In genomic region chrX:17065100-17065499, GRCh38 we compare ENCODE assay signal across 19 cellular contexts.
DNase-seq lines count a peak whose midpoint lies in the region; ATAC-seq and TF ChIP-seq lines count a peak whose summit lies in the region.
"Had no signal": no experiment of that assay in that cellular context is flagged by ENCODE, and none has a peak within 500 bp of the region (broad histone marks: within the 10 kb centered on the region; RNA-seq: fewer than 3 reads in every experiment).

No MANE protein-coding gene starts in this region.

- H3K27ac ChIP-seq in SK-N-SH (ENCODE audit: low read depth in 2 of 2, low read length in 1 of 2): no peak overlapping the region
- H3K27ac ChIP-seq: RWPE1 had no signal

- no peak for TF ChIP-seq EP300 in SK-N-SH (IDR thresholded peaks at IDR 0.05; ENCODE audit: borderline replicate concordance in 1 of 2, low read depth in 1 of 2, low read length in 1 of 2)

- POLR2A ChIA-PET in SK-N-SH (lab: Yijun Ruan, JAX): no interaction called here

- no peaks in the 10 kb centered on the region for H3K36me3 ChIP-seq in SK-N-SH (replicated peaks in 1 of 2; ENCODE audit: control insufficient read depth in 1 of 2, insufficient read depth in 2 of 2, low read length in 1 of 2)

- no peaks in the 10 kb centered on the region for H3K9me3 Mint-ChIP-seq in osteocyte (ENCODE audit: unreplicated experiment)

- H3K4me3 ChIP-seq in SK-N-SH (ENCODE audit: low read depth in 2 of 2, low read length in 1 of 2) (no peak overlapping the region), fibroblast of villous mesenchyme (ENCODE audit: low read depth, low read length) (no peak overlapping the region)

- H4K20me1 ChIP-seq in SK-N-SH (ENCODE audit: insufficient read depth): no peaks in the 10 kb centered on the region

- no peak overlapping the region for H2AFZ ChIP-seq in SK-N-SH (ENCODE audit: low read depth)

- ATAC-seq in SK-N-SH treated with all-trans-retinoic acid at 6 μM for 48 hours (no peak), GM19035 (IDR thresholded peaks at IDR 0.05; ENCODE audit: unreplicated experiment) (no peak), esophagus mucosa (no peak)

- in situ Hi-C loops in SK-MEL-5 (cut with HindIII; ENCODE audit: low pct_unique_long_range_greater_than_20kb, low sequenced_read_pairs): no loop called here

- no peaks in the 10 kb centered on the region for H3K36me3 Mint-ChIP-seq in osteocyte (ENCODE audit: unreplicated experiment)

- no peaks in the 10 kb centered on the region for H3K27me3 ChIP-seq in SK-N-SH (ENCODE audit: insufficient read depth)

- no peaks in the 10 kb centered on the region for H3F3A ChIP-seq in SK-N-SH (replicated peaks; ENCODE audit: insufficient read depth)

- no peaks in the 10 kb centered on the region for H3K79me2 ChIP-seq in SK-N-SH (ENCODE audit: insufficient read depth)

- no peak overlapping the region for H3K9ac ChIP-seq in SK-N-SH

- H3K4me1 Mint-ChIP-seq in osteocyte (ENCODE audit: unreplicated experiment): no peaks in the 10 kb centered on the region
- H3K4me1 Mint-ChIP-seq: B cell had no signal

- H3K4me3 Mint-ChIP-seq in osteocyte (ENCODE audit: unreplicated experiment): no peak overlapping the region
- H3K4me3 Mint-ChIP-seq: B cell had no signal

- no peaks in the 10 kb centered on the region for H3K9me2 ChIP-seq in SK-N-SH

- no peak for TF ChIP-seq RAD21 in SK-N-SH (IDR thresholded peaks at IDR 0.05; ENCODE audit: low read length)

- no peak for DNase-seq in SK-N-SH
- peak; percentile 1 for DNase-seq in SK-MEL-5 (ENCODE audit: low read depth, low spot score)
- DNase-seq in fibroblast of villous mesenchyme (ENCODE audit: low read depth): no peak
- no peak for DNase-seq in osteocyte (ENCODE audit: extremely low spot score, unreplicated experiment)
- no peak for DNase-seq in kidney glomerular epithelial cell (lab: John Stamatoyannopoulos, UW)
- DNase-seq: DMS79 treated with DMSO at 0.1 percent for 48 hours, GOT3, HCEC 1CT, Karpas-422, NCI-H1048, NCI-H1436, NCI-H187 treated with DMSO at 0.1 percent for 48 hours, NCI-H69, SHP77 treated with DMSO at 0.1 percent for 48 hours had no signal

- H3K27ac Mint-ChIP-seq in osteocyte (ENCODE audit: unreplicated experiment): no peak overlapping the region
- H3K27ac Mint-ChIP-seq: B cell had no signal

- H3K4me1 ChIP-seq in SK-N-SH (ENCODE audit: control insufficient read depth in 1 of 2, insufficient read depth in 2 of 2, low read depth in 1 of 2, low read length in 1 of 2): no peaks in the 10 kb centered on the region; a peak in 1 of 4 replicates

- WGBS in SK-N-SH (ENCODE audit: low lambda C conversion rate): 54% methylated on average over 5 of the region's 5 CpGs

- TF ChIP-seq CTCF in SK-N-SH (IDR thresholded peaks at IDR 0.05): peak; percentile 33; the same call in 1 of the 2 replicates
- peak; percentile 12 for TF ChIP-seq CTCF in fibroblast of villous mesenchyme (IDR thresholded peaks at IDR 0.05; ENCODE audit: insufficient read depth, low read depth, low read length)
- no peak for TF ChIP-seq CTCF in osteocyte (IDR thresholded peaks at IDR 0.05)

- no peak overlapping the region for H3K4me2 ChIP-seq in SK-N-SH

- no peaks in the 10 kb centered on the region for H3K9me3 ChIP-seq in SK-N-SH

- H3K27me3 Mint-ChIP-seq in osteocyte (ENCODE audit: unreplicated experiment): peaks cover 2% of the 10 kb centered on the region
- H3K27me3 Mint-ChIP-seq: B cell had no signal

- CTCF ChIA-PET in SK-N-SH (lab: Yijun Ruan, JAX): no interaction called here

TF ChIP-seq in SK-N-SH, 30 proteins besides CTCF, POLR2A, EP300 and RAD21 (continues in another document):
- TF ChIP-seq PBX3 (IDR thresholded peaks at IDR 0.05): no peak
- TF ChIP-seq NFIC (IDR thresholded peaks at IDR 0.05; ENCODE audit: borderline replicate concordance): no peak
- TF ChIP-seq MEF2A (IDR thresholded peaks at IDR 0.05; ENCODE audit: borderline replicate concordance, low read depth): no peak
- no peak for TF ChIP-seq NRF1 (IDR thresholded peaks at IDR 0.05; ENCODE audit: low read depth, low read length)
- TF ChIP-seq ELF1 (IDR thresholded peaks at IDR 0.05): no peak
- no peak for TF ChIP-seq CHD2 (IDR thresholded peaks at IDR 0.05; ENCODE audit: low read length, partially characterized antibody)
- no peak for TF ChIP-seq MXI1 (IDR thresholded peaks at IDR 0.05; ENCODE audit: low read depth, low read length)
- TF ChIP-seq TCF12 (IDR thresholded peaks at IDR 0.05): no peak
- TF ChIP-seq USF1 (IDR thresholded peaks at IDR 0.05; ENCODE audit: borderline replicate concordance, low read depth): no peak
- no peak for TF ChIP-seq MAX (IDR thresholded peaks at IDR 0.05; ENCODE audit: low read depth)

TF ChIP-seq in SK-N-SH treated with all-trans-retinoic acid at 6 μM for 48 hours, 23 proteins besides CTCF, POLR2A, EP300 and RAD21:
- TF ChIP-seq POU6F1 (CRISPR knock-in tag; IDR thresholded peaks at IDR 0.05; ENCODE audit: borderline replicate concordance, low read depth) (no peak), TOX (CRISPR knock-in tag; IDR thresholded peaks at IDR 0.05; ENCODE audit: borderline replicate concordance) (no peak), TSHZ2 (CRISPR knock-in tag; IDR thresholded peaks at IDR 0.05) (no peak), GLIS3 (CRISPR knock-in tag; IDR thresholded peaks at IDR 0.05) (no peak), RARB (CRISPR knock-in tag; IDR thresholded peaks at IDR 0.05) (no peak), ZNF8 (CRISPR knock-in tag; IDR thresholded peaks at IDR 0.05) (no peak), CSDC2 (CRISPR knock-in tag; IDR thresholded peaks at IDR 0.05) (no peak), SNAI2 (CRISPR knock-in tag; IDR thresholded peaks at IDR 0.05) (no peak), TCF4 (CRISPR knock-in tag; IDR thresholded peaks at IDR 0.05; ENCODE audit: borderline replicate concordance) (no peak), CREB5 (CRISPR knock-in tag; IDR thresholded peaks at IDR 0.05; ENCODE audit: low read depth) (no peak), ISL1 (CRISPR knock-in tag; IDR thresholded peaks at IDR 0.05) (no peak)
